In genomic region chr20:62804632-62805364, GRCh38 we compare ENCODE assay signal across 8 cellular contexts. TPM values are rescaled to one million over a fixed set of nuclear protein-coding genes. Genes with fewer than 3 reads are reported as not detected.
DNase-seq lines count a peak whose midpoint lies in the region; ATAC-seq and TF ChIP-seq lines count a peak whose summit lies in the region.

OGFR (plus strand) TSS chr20:62804835; CDS start chr20:62804860, 25 bp downstream.

- peaks cover 20% of the 10 kb centered on the region for H3K36me3 ChIP-seq in CD4-positive, CD25-positive, alpha-beta regulatory T cell (ENCODE audit: control insufficient read depth, insufficient read depth, low read length)

- peaks cover 13% of the 10 kb centered on the region for H3K36me3 Mint-ChIP-seq in CD4-positive, CD25-positive, alpha-beta regulatory T cell
- peaks cover 7% of the 10 kb centered on the region for H3K36me3 Mint-ChIP-seq in endothelial cell (ENCODE audit: low read depth, unreplicated experiment)

- H3K9me3 Mint-ChIP-seq in CD4-positive, CD25-positive, alpha-beta regulatory T cell = no peaks in the 10 kb centered on the region
- no peaks in the 10 kb centered on the region for H3K9me3 Mint-ChIP-seq in endothelial cell (ENCODE audit: unreplicated experiment)

- no peaks in the 10 kb centered on the region for H3K9me3 ChIP-seq in CD4-positive, CD25-positive, alpha-beta regulatory T cell (ENCODE audit: control insufficient read depth in 2 of 2, low read length in 2 of 2)

- peak within 1 kb of the TSS; percentile 68 for H3K4me3 ChIP-seq in CD4-positive, CD25-positive, alpha-beta regulatory T cell (ENCODE audit: low read depth, low read length)

- DNase-seq in CD4-positive, CD25-positive, alpha-beta regulatory T cell = peak; percentile 71 to 79 (median 75)
- DNase-seq in NCI-H460 (ENCODE audit: extremely low read depth, low read depth) (no peak), endothelial cell (ENCODE audit: low spot score) (peak; percentile 53), midbrain (lab: John Stamatoyannopoulos, UW) (peak; percentile 63), NCI-H526 treated with DMSO at 0.1 percent for 48 hours (lab: John Stamatoyannopoulos, UW) (no peak)
- peak; percentile 78 for DNase-seq in activated CD8-positive, alpha-beta memory T cell treated with anti-CD3 and anti-CD28 coated beads, Interleukin-2, amount 50 U/mL, for 4 hours
- peak; percentile 80 for DNase-seq in stimulated activated CD8-positive, alpha-beta memory T cell treated with anti-CD3 and anti-CD28 coated beads, Interleukin-4, amount 100 ng/mL, for 48 hours

- TF ChIP-seq CTCF in endothelial cell (IDR thresholded peaks at IDR 0.05; ENCODE audit: unreplicated experiment) = no peak

- H3K4me1 Mint-ChIP-seq in CD4-positive, CD25-positive, alpha-beta regulatory T cell = peaks cover 0 to 39% (median 20%) of the 10 kb centered on the region in 4 donors
- H3K4me1 Mint-ChIP-seq in endothelial cell (ENCODE audit: unreplicated experiment) = no peaks in the 10 kb centered on the region

- H3K27me3 Mint-ChIP-seq in CD4-positive, CD25-positive, alpha-beta regulatory T cell = peaks cover 6% of the 10 kb centered on the region
- H3K27me3 Mint-ChIP-seq in endothelial cell (ENCODE audit: unreplicated experiment) = peaks cover 17% of the 10 kb centered on the region

- H3K27ac ChIP-seq in CD4-positive, CD25-positive, alpha-beta regulatory T cell (ENCODE audit: insufficient read depth, low read length, poor library complexity, severe bottlenecking) = peak within 1 kb of the TSS; percentile 82

- H3K27ac Mint-ChIP-seq in CD4-positive, CD25-positive, alpha-beta regulatory T cell = peak within 1 kb of the TSS; percentile 95 to 96 (median 95)
- no peak within 1 kb of the TSS for H3K27ac Mint-ChIP-seq in endothelial cell (ENCODE audit: unreplicated experiment)

- ATAC-seq in CD4-positive, CD25-positive, alpha-beta regulatory T cell (ENCODE audit: low read depth in 2 of 2) = peak; percentile 65
- ATAC-seq in GM21381 (IDR thresholded peaks at IDR 0.05; ENCODE audit: unreplicated experiment) = peak; percentile 65

- H3K4me1 ChIP-seq in CD4-positive, CD25-positive, alpha-beta regulatory T cell (ENCODE audit: control insufficient read depth, insufficient read depth, low read length, poor library complexity, severe bottlenecking) = peaks cover 38% of the 10 kb centered on the region

- H3K4me3 Mint-ChIP-seq in CD4-positive, CD25-positive, alpha-beta regulatory T cell = peak within 1 kb of the TSS; percentile 90 to 97 (median 96)
- H3K4me3 Mint-ChIP-seq in endothelial cell (ENCODE audit: unreplicated experiment) = peak within 1 kb of the TSS; percentile 92

- no peaks in the 10 kb centered on the region for H3K27me3 ChIP-seq in CD4-positive, CD25-positive, alpha-beta regulatory T cell (ENCODE audit: control insufficient read depth, insufficient read depth, low read length)

RNA-seq across cellular contexts. Expression of gene OGFR, which starts in this region (rescaled TPM):
- total RNA-seq in CD4-positive, CD25-positive, alpha-beta regulatory T cell = 61.1 TPM
- polyA plus RNA-seq in CD4-positive, CD25-positive, alpha-beta regulatory T cell = 10 to 100 TPM; 41.5 to 46.9 (median 42.0) TPM
- 32.6 and 34.8 TPM in 2 replicates for total RNA-seq in NCI-H460 (2014; rRNA removed; shearing (Covaris generic))
- 79.1 and 83.0 TPM in 2 replicates for polyA plus RNA-seq in NCI-H460 (2014; cell fraction: nucleus; rRNA removed)
- total RNA-seq in endothelial cell (ENCODE audit: unreplicated experiment) = 27.6 TPM

Comparison
In these comparisons a context has a peak if more than half of its experiments do, and no peak if none do; other contexts are left out.
1. DNase-seq: peak in CD4-positive, CD25-positive, alpha-beta regulatory T cell (3 of 3), activated CD8-positive, alpha-beta memory T cell treated with anti-CD3 and anti-CD28 coated beads, Interleukin-2, amount 50 U/mL, for 4 hours (single experiment), endothelial cell (single experiment), midbrain (single experiment) and stimulated activated CD8-positive, alpha-beta memory T cell treated with anti-CD3 and anti-CD28 coated beads, Interleukin-4, amount 100 ng/mL, for 48 hours (single experiment); none in NCI-H460 (single experiment) and NCI-H526 treated with DMSO at 0.1 percent for 48 hours (single experiment).